ENCODE assay signal across 8 cellular contexts in genomic region chr4:9691221-9692065, GRCh38.
DNase-seq lines count a peak whose midpoint lies in the region; ATAC-seq, FAIRE-seq and TF ChIP-seq lines count a peak whose summit lies in the region.

No MANE protein-coding gene starts in this region.

- H3K9me3 Mint-ChIP-seq in activated B cell treated with CpG ODN at 0.5 μM for 24 hours (no peaks in the 10 kb centered on the region), immature natural killer cell (no peaks in the 10 kb centered on the region)

- no peaks in the 10 kb centered on the region for H3K4me1 ChIP-seq in small intestine (ENCODE audit: control insufficient read depth in 2 of 2, insufficient read depth in 1 of 2, low read depth in 1 of 2, low read length in 1 of 2)

- WGBS in small intestine, 3 donors = 0 to 3% (median 1%) methylated on average over 30 to 57 of the region's 57 CpGs

- H3K4me3 ChIP-seq in cardiac fibroblast (replicated peaks in 1 of 2; ENCODE audit: low read depth in 2 of 2, low read length in 2 of 2) (peak overlapping the region; percentile 47 to 51), small intestine (ENCODE audit: low read depth in 1 of 2, low read length in 2 of 2) (peak overlapping the region; percentile 44 to 58)

- POLR2A ChIA-PET in activated B cell treated with CpG ODN at 0.5 μM for 24 hours (lab: Charles Lee) = interaction anchor here (0.7 to 1.6 kb wide), 2 partner anchors 426 to 539 kb away, joined by 3 to 14 read pairs; partner anchors contain the start of gene WDR1

- TF ChIP-seq CTCF in activated B cell treated with CpG ODN at 0.5 μM for 24 hours (IDR thresholded peaks at IDR 0.05) (no peak), cardiac fibroblast (IDR thresholded peaks at IDR 0.05; ENCODE audit: low read depth, low read length) (no peak)

- H3K36me3 Mint-ChIP-seq in activated B cell treated with CpG ODN at 0.5 μM for 24 hours (ENCODE audit: low read depth) (no peaks in the 10 kb centered on the region), immature natural killer cell (no peaks in the 10 kb centered on the region)

- H3K36me3 ChIP-seq in small intestine (ENCODE audit: control insufficient read depth in 2 of 2, insufficient read depth in 2 of 2, low read length in 2 of 2) = no peaks in the 10 kb centered on the region

- peak; percentile 75 for DNase-seq in NCI-H2029 treated with DMSO at 0.1 percent for 48 hours (lab: John Stamatoyannopoulos, UW)
- peak; percentile 89 for DNase-seq in activated B cell treated with CpG ODN at 0.5 μM for 24 hours
- peak; percentile 72 to 88 for DNase-seq in cardiac fibroblast (ENCODE audit: low read depth in 2 of 2)
- DNase-seq in immature natural killer cell = peak; percentile 92 to 94 (median 93)
- peak; percentile 97 for DNase-seq in small intestine
- no peak for DNase-seq in GF-D8 (lab: John Stamatoyannopoulos, UW)

- H3K27me3 Mint-ChIP-seq in activated B cell treated with CpG ODN at 0.5 μM for 24 hours (peaks cover 7% of the 10 kb centered on the region), immature natural killer cell (ENCODE audit: low read depth in 3 of 3) (peaks cover 2 to 5% (median 3%) of the 10 kb centered on the region in 3 donors)

- peak overlapping the region; percentile 85 for H3K27ac Mint-ChIP-seq in activated B cell treated with CpG ODN at 0.5 μM for 24 hours
- peak overlapping the region; percentile 73 to 89 (median 86) for H3K27ac Mint-ChIP-seq in immature natural killer cell

- H3K27ac ChIP-seq in small intestine (ENCODE audit: low read depth in 1 of 2, low read length in 1 of 2) = peak overlapping the region; percentile 79 to 88

- TF ChIP-seq POLR2A in GM18505 (IDR thresholded peaks at IDR 0.05; ENCODE audit: borderline replicate concordance, extremely low read depth, insufficient read depth, insufficient read length) = no peak

- peak; percentile 100 for ATAC-seq in GM18505 (IDR thresholded peaks at IDR 0.05; ENCODE audit: unreplicated experiment)
- peak; percentile 97 for ATAC-seq in HG02970 (IDR thresholded peaks at IDR 0.05; ENCODE audit: low FRiP score, unreplicated experiment)
- peak; percentile 100 for ATAC-seq in activated B cell treated with CpG ODN at 0.5 μM for 24 hours (ENCODE audit: low read depth)

- FAIRE-seq in small intestine (lab: Jason Lieb, UNC) = no peak

- H3K27me3 ChIP-seq in small intestine (ENCODE audit: control insufficient read depth in 2 of 2, insufficient read depth in 2 of 2, low read length in 2 of 2) = no peaks in the 10 kb centered on the region

- H3K4me1 Mint-ChIP-seq in activated B cell treated with CpG ODN at 0.5 μM for 24 hours (peaks cover 12% of the 10 kb centered on the region), immature natural killer cell (peaks cover 7 to 13% of the 10 kb centered on the region in 2 donors)

- H3K4me3 Mint-ChIP-seq in activated B cell treated with CpG ODN at 0.5 μM for 24 hours (peak overlapping the region; percentile 89), immature natural killer cell (peak overlapping the region; percentile 72 to 90 (median 83))

- CTCF ChIA-PET in activated B cell treated with CpG ODN at 0.5 μM for 24 hours (lab: Charles Lee) = interaction anchor here (0.8 to 1.8 kb wide), 5 partner anchors 13 to 847 kb away, joined by 3 to 6 read pairs (median 3); no protein-coding TSS in a partner anchor

- no peaks in the 10 kb centered on the region for H3K9me3 ChIP-seq in small intestine (ENCODE audit: control insufficient read depth, low read depth)

- intact Hi-C loops in activated B cell treated with CpG ODN at 0.5 μM for 24 hours (cut with micrococcal nuclease) = loop anchor here (1.0 to 2.0 kb wide), 2 partner anchors 425 to 769 kb away; partner anchors contain the start of gene WDR1
